ENCODE assay signal across 8 cellular contexts in genomic region chr1:64330839-64331238, GRCh38.
"Had no signal": no experiment of that assay in that cellular context is flagged by ENCODE, and none has a peak within 500 bp of the region (broad histone marks: within the 10 kb centered on the region; RNA-seq: fewer than 3 reads in every experiment).

No MANE protein-coding gene starts in this region.

- H3K9me3 Mint-ChIP-seq: H9 had no signal

- H3K27ac ChIP-seq: HL-60, KMS-11 had no signal

- H3K4me1 Mint-ChIP-seq: IgD-negative memory B cell had no signal

- H3K4me3 Mint-ChIP-seq: H9, IgD-negative memory B cell had no signal

- DNase-seq: GOT3, H9, HCEC 1CT, KBM-7 had no signal

- ATAC-seq: HepG2 had no signal

- H3K27ac Mint-ChIP-seq: H9, IgD-negative memory B cell had no signal

- H3K36me3 Mint-ChIP-seq: IgD-negative memory B cell had no signal
